12 cellular contexts compared by ENCODE assay signal in the genomic region with DNA sequence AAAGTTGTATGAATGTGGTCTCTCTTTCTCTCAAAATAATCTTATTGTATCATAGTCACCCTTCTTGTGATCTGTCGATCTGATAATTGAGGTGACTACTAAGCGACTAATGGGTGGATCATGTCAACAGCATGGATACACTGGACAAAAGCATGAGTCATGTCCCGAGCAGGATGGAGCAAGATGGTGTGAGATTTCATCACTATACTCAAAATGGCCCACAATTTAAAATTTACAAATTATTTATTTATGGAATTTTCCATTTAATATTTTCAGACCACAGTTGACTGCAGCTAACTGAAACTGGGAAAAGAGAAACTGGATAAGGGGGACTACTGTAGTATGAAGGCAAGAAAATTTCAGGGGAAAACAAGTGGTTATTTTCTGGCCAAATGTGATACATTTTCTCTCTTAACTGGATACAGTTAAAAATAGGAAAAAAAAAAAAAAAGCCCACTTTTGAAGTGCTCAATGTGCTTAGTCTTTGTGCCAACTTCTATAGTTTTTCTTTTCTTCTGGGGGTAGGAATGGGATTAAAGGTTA. TPM values are rescaled to one million over a fixed set of nuclear protein-coding genes. Genes with fewer than 3 reads are reported as not detected.
DNase-seq lines count a peak whose midpoint lies in the region; ATAC-seq, FAIRE-seq and TF ChIP-seq lines count a peak whose summit lies in the region.
"Had no signal": no experiment of that assay in that cellular context is flagged by ENCODE, and none has a peak within 500 bp of the region (broad histone marks: within the 10 kb centered on the region; RNA-seq: fewer than 3 reads in every experiment).

No MANE protein-coding gene starts in this region.

- TF ChIP-seq POLR2A in A549 (IDR thresholded peaks at IDR 0.05; ENCODE audit: low read length) (no peak), GM12891 (IDR thresholded peaks at IDR 0.05; ENCODE audit: low read depth, low read length) (no peak)

- peak overlapping the region; percentile 75 to 84 for H3K27ac ChIP-seq in A549

- no peak for TF ChIP-seq EP300 in A549 (IDR thresholded peaks at IDR 0.05)

- POLR2A ChIA-PET in A549 (lab: Yijun Ruan, JAX), result no interaction called here

- no peaks in the 10 kb centered on the region for H3K27me3 Mint-ChIP-seq in T-helper 2 cell treated with Interferon-gamma antibody and Interleukin-4, amounts not matched to agents 5 μg/mL and 100 μg/mL, for 36 hours (ENCODE audit: low read depth)

- no peak overlapping the region for H3K4me3 Mint-ChIP-seq in T-helper 2 cell treated with Interferon-gamma antibody and Interleukin-4, amounts not matched to agents 5 μg/mL and 100 μg/mL, for 36 hours

- no peak for TF ChIP-seq CTCF in A549 (IDR thresholded peaks at IDR 0.05)
- no peak for TF ChIP-seq CTCF in fibroblast of the aortic adventitia (IDR thresholded peaks at IDR 0.05; ENCODE audit: insufficient read depth, low read length)

- DNase-seq in A549 (ENCODE audit: low read depth in 1 of 2, low spot score in 1 of 2) (peak; percentile 60 to 78), ELR (ENCODE audit: low read depth) (peak; percentile 96), RPMI7951 (ENCODE audit: low read depth) (peak; percentile 84), fibroblast of the aortic adventitia (ENCODE audit: low read depth) (peak; percentile 89), GM12891 (ENCODE audit: insufficient read length, low spot score) (no peak)
- no peak for DNase-seq in activated CD4-positive, alpha-beta T cell treated with anti-CD3 and anti-CD28 coated beads for 1 hour
- DNase-seq in T-helper 2 cell treated with Interferon-gamma antibody and Interleukin-4, amounts not matched to agents 5 μg/mL and 100 μg/mL, for 36 hours (ENCODE audit: low spot score), result no peak
- DNase-seq: NCI-H1436 treated with DMSO at 0.1 percent for 48 hours had no signal

- peak overlapping the region; percentile 44 for H3K4me2 ChIP-seq in A549

- FAIRE-seq in A549 (lab: Jason Lieb, UNC), result no peak
- no peak for FAIRE-seq in GM12891 (lab: Jason Lieb, UNC)
- FAIRE-seq: G401.6, TTC549 had no signal

- no peak overlapping the region for H3K27ac Mint-ChIP-seq in T-helper 2 cell treated with Interferon-gamma antibody and Interleukin-4, amounts not matched to agents 5 μg/mL and 100 μg/mL, for 36 hours

- no peaks in the 10 kb centered on the region for H3K9me3 ChIP-seq in A549

- no peaks in the 10 kb centered on the region for H3K9me3 Mint-ChIP-seq in T-helper 2 cell treated with Interferon-gamma antibody and Interleukin-4, amounts not matched to agents 5 μg/mL and 100 μg/mL, for 36 hours

- H3K4me3 ChIP-seq in A549 (no peak overlapping the region), fibroblast of the aortic adventitia (ENCODE audit: low read depth, low read length) (no peak overlapping the region)
- H3K4me3 ChIP-seq: lung had no signal

- CTCF ChIA-PET in A549 (lab: Yijun Ruan, JAX), result no interaction called here

- peaks cover 38% of the 10 kb centered on the region for H3K4me1 Mint-ChIP-seq in T-helper 2 cell treated with Interferon-gamma antibody and Interleukin-4, amounts not matched to agents 5 μg/mL and 100 μg/mL, for 36 hours (ENCODE audit: low read depth)

- no peak for TF ChIP-seq RAD21 in A549 (conservative IDR thresholded peaks at IDR 0.05 in 1 of 2, IDR thresholded peaks at IDR 0.05 in 1 of 2)

- ATAC-seq in A549 (peak; percentile 80 to 85; a peak in 5 of 6 replicates), HG03135 (IDR thresholded peaks at IDR 0.05; ENCODE audit: unreplicated experiment) (no peak)

- 6% methylated on average over 3 of the region's 3 CpGs for WGBS in A549 (ENCODE audit: missing lambda C conversion rate)

- H3K4me1 ChIP-seq in A549, result peaks cover 20% of the 10 kb centered on the region

- peaks cover 1% of the 10 kb centered on the region for H3K36me3 Mint-ChIP-seq in T-helper 2 cell treated with Interferon-gamma antibody and Interleukin-4, amounts not matched to agents 5 μg/mL and 100 μg/mL, for 36 hours (ENCODE audit: low read depth)

TF ChIP-seq in A549, 52 proteins besides CTCF, POLR2A, EP300 and RAD21 (continues in another document):
- TF ChIP-seq CEBPB (IDR thresholded peaks at IDR 0.05) (peak; percentile 53 to 78; a peak in 3 of 4 replicates), FOSL2 (IDR thresholded peaks at IDR 0.05) (peak; percentile 52; the same call in 1 of the 2 replicates), FOSL2 (CRISPR knock-in tag; IDR thresholded peaks at IDR 0.05) (peak; percentile 90), CBX2 (IDR thresholded peaks at IDR 0.05; ENCODE audit: borderline replicate concordance, low read depth) (no peak), PHF8 (IDR thresholded peaks at IDR 0.05; ENCODE audit: borderline replicate concordance, low read depth) (no peak), ESRRA (IDR thresholded peaks at IDR 0.05; ENCODE audit: borderline replicate concordance, low read length) (no peak), ZNF302 (CRISPR knock-in tag; IDR thresholded peaks at IDR 0.05) (no peak), POLR2AphosphoS2 (conservative IDR thresholded peaks at IDR 0.05; ENCODE audit: low read length) (no peak)
- TF ChIP-seq, protein P1, sequence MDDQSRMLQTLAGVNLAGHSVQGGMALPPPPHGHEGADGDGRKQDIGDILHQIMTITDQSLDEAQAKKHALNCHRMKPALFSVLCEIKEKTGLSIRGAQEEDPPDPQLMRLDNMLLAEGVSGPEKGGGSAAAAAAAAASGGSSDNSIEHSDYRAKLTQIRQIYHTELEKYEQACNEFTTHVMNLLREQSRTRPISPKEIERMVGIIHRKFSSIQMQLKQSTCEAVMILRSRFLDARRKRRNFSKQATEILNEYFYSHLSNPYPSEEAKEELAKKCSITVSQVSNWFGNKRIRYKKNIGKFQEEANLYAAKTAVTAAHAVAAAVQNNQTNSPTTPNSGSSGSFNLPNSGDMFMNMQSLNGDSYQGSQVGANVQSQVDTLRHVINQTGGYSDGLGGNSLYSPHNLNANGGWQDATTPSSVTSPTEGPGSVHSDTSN (IDR thresholded peaks at IDR 0.05), result no peak
- TF ChIP-seq, protein P2, sequence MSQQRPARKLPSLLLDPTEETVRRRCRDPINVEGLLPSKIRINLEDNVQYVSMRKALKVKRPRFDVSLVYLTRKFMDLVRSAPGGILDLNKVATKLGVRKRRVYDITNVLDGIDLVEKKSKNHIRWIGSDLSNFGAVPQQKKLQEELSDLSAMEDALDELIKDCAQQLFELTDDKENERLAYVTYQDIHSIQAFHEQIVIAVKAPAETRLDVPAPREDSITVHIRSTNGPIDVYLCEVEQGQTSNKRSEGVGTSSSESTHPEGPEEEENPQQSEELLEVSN (IDR thresholded peaks at IDR 0.05; ENCODE audit: borderline replicate concordance, low read depth), result no peak

TF ChIP-seq in GM12891, 5 proteins besides CTCF, POLR2A, EP300 and RAD21:
- no peak for TF ChIP-seq PAX5 (IDR thresholded peaks at IDR 0.05; ENCODE audit: insufficient read depth, low read length, severe bottlenecking)
- TF ChIP-seq SPI1 (IDR thresholded peaks at IDR 0.05; ENCODE audit: low read depth, low read length), result no peak
- TF ChIP-seq POLR2AphosphoS5 (IDR thresholded peaks at IDR 0.05; ENCODE audit: low read depth, low read length), result no peak
- no peak for TF ChIP-seq TAF1 (IDR thresholded peaks at IDR 0.05; ENCODE audit: low read depth, low read length)
- no peak for TF ChIP-seq POU2F2 (IDR thresholded peaks at IDR 0.05; ENCODE audit: low read depth, low read length)

RNA-seq across cellular contexts. Expression of a gene that starts 25.3 kb away (rescaled TPM):
- polyA plus RNA-seq in A549 (2011; rRNA removed), result 1.5 and 2.3 TPM in 2 replicates
- polyA plus RNA-seq in A549 (2012; cell fraction: cytosol; rRNA removed), result 0.48 and 0.59 TPM in 2 replicates
- 0.18 and 0.22 TPM in 2 replicates for polyA plus RNA-seq in A549 (2012; cell fraction: nucleus; rRNA removed)
- 0.59 to 0.67 TPM (median 0.63 TPM) in 3 replicates for polyA plus RNA-seq in A549 (2017; fragmentation: RNase III; extraction: RNeasy Plus Mini Kit Qiagen cat#74134 plus additional on column Dnase treatment)
- polyA minus RNA-seq in A549 (2011; rRNA and poly(A)+ RNA removed), result 0.29 and 0.37 TPM in 2 replicates
- 3.0 and 4.4 TPM in 2 replicates for total RNA-seq in RPMI7951 (2014; rRNA removed; shearing (Covaris generic))
- total RNA-seq in fibroblast of the aortic adventitia (ENCODE audit: low replicate concordance), result 0.90 and 5.1 TPM in 2 replicates
- 2.5 TPM for polyA plus RNA-seq in GM12891 (2012; ENCODE audit: low read depth, missing spikeins)

Comparison
In these comparisons a context has a peak if more than half of its experiments do, and no peak if none do; other contexts are left out.
1. DNase-seq: peak in A549 (2 of 2), ELR (single experiment), RPMI7951 (single experiment) and fibroblast of the aortic adventitia (single experiment); none in GM12891 (single experiment), activated CD4-positive, alpha-beta T cell treated with anti-CD3 and anti-CD28 coated beads for 1 hour (single experiment) and T-helper 2 cell treated with Interferon-gamma antibody and Interleukin-4, amounts not matched to agents 5 μg/mL and 100 μg/mL, for 36 hours (single experiment).